In the genomic region with DNA sequence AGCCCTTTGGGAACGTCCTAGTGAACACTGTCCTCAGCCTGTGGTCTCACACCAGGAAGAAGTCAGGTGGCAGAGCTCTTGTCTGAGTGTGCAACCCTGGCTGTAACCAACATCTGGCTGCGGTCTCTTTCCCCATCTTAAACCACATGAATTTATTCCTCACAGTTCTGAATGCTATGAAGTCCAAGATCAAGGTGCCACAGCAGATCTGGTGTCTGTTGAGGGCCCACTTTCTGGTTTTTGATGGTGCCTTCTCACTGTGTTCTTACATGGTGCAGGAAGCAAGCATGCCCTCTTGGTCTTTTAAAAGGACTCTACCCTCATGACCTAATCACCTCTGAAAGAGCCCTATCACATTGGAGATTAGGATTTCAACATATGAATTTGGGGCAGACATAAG, we compare ENCODE assay signal across 27 cellular contexts. TPM values are rescaled to one million over a fixed set of nuclear protein-coding genes. Genes with fewer than 3 reads are reported as not detected.
A peak's percentile ranks its signal among the peaks of the same experiment; 100 is the strongest.
DNase-seq lines count a peak whose midpoint lies in the region; ATAC-seq and TF ChIP-seq lines count a peak whose summit lies in the region.
"Had no signal": no experiment of that assay in that cellular context is flagged by ENCODE, and none has a peak within 500 bp of the region (broad histone marks: within the 10 kb centered on the region; RNA-seq: fewer than 3 reads in every experiment).

No MANE protein-coding gene starts in this region.

- H3K27me3 ChIP-seq in uterus (peaks cover 0 to 10% of the 10 kb centered on the region in 2 donors), neural progenitor cell (peaks cover 99% of the 10 kb centered on the region)
- H3K27me3 ChIP-seq: SJCRH30 had no signal

- TF ChIP-seq CTCF in uterus (IDR thresholded peaks at IDR 0.05) (no peak), nephron progenitor cell (IDR thresholded peaks at IDR 0.05) (no peak), neural progenitor cell (IDR thresholded peaks at IDR 0.05) (no peak)

- no peak for DNase-seq in activated naive CD4-positive, alpha-beta T cell treated with anti-CD3 and anti-CD28 coated beads, Interleukin-2, amount 50 U/mL, for 72 hours (ENCODE audit: low spot score in 2 of 2)
- no peak for DNase-seq in activated naive CD4-positive, alpha-beta T cell treated with anti-CD3 and anti-CD28 coated beads, Interleukin-2, amount 50 U/mL, for 16 hours
- DNase-seq in NAMALWA (ENCODE audit: low spot score) (peak; percentile 31), NCI-H128 (lab: John Stamatoyannopoulos, UW; ENCODE audit: unreplicated experiment) (no peak), uterus (no peak), nephron progenitor cell (no peak), neural progenitor cell (ENCODE audit: low spot score) (no peak)
- DNase-seq in activated CD8-positive, alpha-beta T cell treated with anti-CD3 and anti-CD28 coated beads, Interleukin-2, amount 10 ng/mL, durations not matched to agents 7 days and 5 days, result no peak
- DNase-seq: activated CD4-positive, alpha-beta T cell treated with anti-CD3 and anti-CD28 coated beads for 48 hours; activated CD8-positive, alpha-beta memory T cell treated with anti-CD3 and anti-CD28 coated beads, Interleukin-2, amount 50 U/mL, for 4 hours; amygdala; cortex of kidney; H7; NCI-H1694 treated with DMSO at 0.1 percent for 48 hours; NCI-H2171 treated with DMSO at 0.1 percent for 48 hours; NCI-H526 treated with DMSO at 0.1 percent for 48 hours; occipital lobe; SJCRH30; small intestine; stimulated activated CD4-positive, alpha-beta T cell treated with anti-CD3 and anti-CD28 coated beads, Interleukin-2, amount 100 ng/mL, for 48 hours; stimulated activated naive CD4-positive, alpha-beta T cell; tibial artery had no signal

- no peaks in the 10 kb centered on the region for H3K36me3 Mint-ChIP-seq in activated naive CD4-positive, alpha-beta T cell treated with anti-CD3 and anti-CD28 coated beads, Interleukin-2, amount 50 U/mL, for 72 hours
- no peaks in the 10 kb centered on the region for H3K36me3 Mint-ChIP-seq in activated CD8-positive, alpha-beta T cell treated with anti-CD3 and anti-CD28 coated beads, Interleukin-2, amount 10 ng/mL, durations not matched to agents 7 days and 5 days (ENCODE audit: low read depth)
- H3K36me3 Mint-ChIP-seq in nephron progenitor cell (ENCODE audit: low read depth) (no peaks in the 10 kb centered on the region), neural progenitor cell (no peaks in the 10 kb centered on the region)

- no peaks in the 10 kb centered on the region for H3K4me1 ChIP-seq in uterus
- peaks cover 30% of the 10 kb centered on the region for H3K4me1 ChIP-seq in neural progenitor cell
- H3K4me1 ChIP-seq: SJCRH30 had no signal

- CTCF ChIA-PET in activated CD8-positive, alpha-beta T cell treated with anti-CD3 and anti-CD28 coated beads, Interleukin-2, amount 10 ng/mL, durations not matched to agents 7 days and 5 days (lab: Charles Lee), result interaction anchor here (1.0 to 1.7 kb wide), 2 partner anchors 26 to 75 kb away, joined by 3 to 4 read pairs; no protein-coding TSS in a partner anchor

- H3K27ac Mint-ChIP-seq in activated naive CD4-positive, alpha-beta T cell treated with anti-CD3 and anti-CD28 coated beads, Interleukin-2, amount 50 U/mL, for 72 hours, result no peak overlapping the region
- peak overlapping the region; percentile 17 for H3K27ac Mint-ChIP-seq in activated CD8-positive, alpha-beta T cell treated with anti-CD3 and anti-CD28 coated beads, Interleukin-2, amount 10 ng/mL, durations not matched to agents 7 days and 5 days
- H3K27ac Mint-ChIP-seq in nephron progenitor cell (no peak overlapping the region), neural progenitor cell (no peak overlapping the region)

- POLR2A ChIA-PET in activated CD8-positive, alpha-beta T cell treated with anti-CD3 and anti-CD28 coated beads, Interleukin-2, amount 10 ng/mL, durations not matched to agents 7 days and 5 days (lab: Charles Lee), result interaction anchor here (0.6 kb wide), 1 partner anchor 225 kb away, joined by 3 read pairs; no protein-coding TSS in a partner anchor

- no peak for TF ChIP-seq POLR2A in uterus (IDR thresholded peaks at IDR 0.05)

- no peaks in the 10 kb centered on the region for H3K79me2 ChIP-seq in neural progenitor cell (ENCODE audit: low read depth)

- no peak overlapping the region for H3K9ac ChIP-seq in neural progenitor cell

- H3K9me3 Mint-ChIP-seq in activated naive CD4-positive, alpha-beta T cell treated with anti-CD3 and anti-CD28 coated beads, Interleukin-2, amount 50 U/mL, for 72 hours, result no peaks in the 10 kb centered on the region
- no peaks in the 10 kb centered on the region for H3K9me3 Mint-ChIP-seq in activated CD8-positive, alpha-beta T cell treated with anti-CD3 and anti-CD28 coated beads, Interleukin-2, amount 10 ng/mL, durations not matched to agents 7 days and 5 days (ENCODE audit: insufficient read depth)
- H3K9me3 Mint-ChIP-seq in nephron progenitor cell (peaks cover 6% of the 10 kb centered on the region), neural progenitor cell (peaks cover 3% of the 10 kb centered on the region)

- no peak overlapping the region for H2AFZ ChIP-seq in neural progenitor cell (replicated peaks)

- H3K4me1 Mint-ChIP-seq in activated CD8-positive, alpha-beta T cell treated with anti-CD3 and anti-CD28 coated beads, Interleukin-2, amount 10 ng/mL, durations not matched to agents 7 days and 5 days (ENCODE audit: low read depth), result peaks cover 27% of the 10 kb centered on the region
- H3K4me1 Mint-ChIP-seq in nephron progenitor cell (peaks cover 54% of the 10 kb centered on the region), neural progenitor cell (peaks cover 54% of the 10 kb centered on the region)

- no peak overlapping the region for H3K4me3 Mint-ChIP-seq in activated CD8-positive, alpha-beta T cell treated with anti-CD3 and anti-CD28 coated beads, Interleukin-2, amount 10 ng/mL, durations not matched to agents 7 days and 5 days
- H3K4me3 Mint-ChIP-seq in nephron progenitor cell (no peak overlapping the region), neural progenitor cell (no peak overlapping the region)

- H3K4me3 ChIP-seq in uterus (no peak overlapping the region), neural progenitor cell (no peak overlapping the region)
- H3K4me3 ChIP-seq: SJCRH30, tibial artery had no signal

- no peak overlapping the region for H3K27ac ChIP-seq in uterus
- H3K27ac ChIP-seq in neural progenitor cell, result no peak overlapping the region
- H3K27ac ChIP-seq: C4-2B, SJCRH30, tibial artery had no signal

- peak; percentile 32 to 62 for ATAC-seq in activated naive CD4-positive, alpha-beta T cell treated with anti-CD3 and anti-CD28 coated beads, Interleukin-2, amount 50 U/mL, for 72 hours
- ATAC-seq in activated CD8-positive, alpha-beta T cell treated with anti-CD3 and anti-CD28 coated beads, Interleukin-2, amount 10 ng/mL, durations not matched to agents 7 days and 5 days, result peak; percentile 66

- H3K27me3 Mint-ChIP-seq in activated CD8-positive, alpha-beta T cell treated with anti-CD3 and anti-CD28 coated beads, Interleukin-2, amount 10 ng/mL, durations not matched to agents 7 days and 5 days (ENCODE audit: low read depth), result peaks cover 24% of the 10 kb centered on the region
- H3K27me3 Mint-ChIP-seq in nephron progenitor cell (ENCODE audit: low read depth, poor library complexity), result peaks cover 93% of the 10 kb centered on the region
- peaks cover 29% of the 10 kb centered on the region for H3K27me3 Mint-ChIP-seq in neural progenitor cell (ENCODE audit: insufficient read depth, low read depth)

- no peak overlapping the region for H3K4me2 ChIP-seq in neural progenitor cell

- H3K36me3 ChIP-seq in uterus, result no peaks in the 10 kb centered on the region
- H3K36me3 ChIP-seq in neural progenitor cell, result no peaks in the 10 kb centered on the region
- H3K36me3 ChIP-seq: SJCRH30, tibial artery had no signal

- H3F3A ChIP-seq in neural progenitor cell (ENCODE audit: low read depth), result peaks cover 21% of the 10 kb centered on the region

- peaks cover 15% of the 10 kb centered on the region for H4K20me1 ChIP-seq in neural progenitor cell (ENCODE audit: low read depth)

- intact Hi-C loops in uterus (cut with DNase I; ENCODE audit: low total_unique reads), result no loop called here

- no peaks in the 10 kb centered on the region for H3K9me3 ChIP-seq in uterus
- H3K9me3 ChIP-seq in neural progenitor cell (ENCODE audit: low read depth), result no peaks in the 10 kb centered on the region
- H3K9me3 ChIP-seq: SJCRH30, tibial artery had no signal

RNA-seq across cellular contexts. Expression of a gene that starts 2.7 kb away (rescaled TPM):
- total RNA-seq in activated naive CD4-positive, alpha-beta T cell treated with anti-CD3 and anti-CD28 coated beads, Interleukin-2, amount 50 U/mL, for 72 hours, result under 1 TPM; 0.23 to 0.57 TPM
- under 1 TPM; 0.24 to 0.31 TPM for total RNA-seq in activated CD8-positive, alpha-beta T cell treated with anti-CD3 and anti-CD28 coated beads, Interleukin-2, amount 10 ng/mL, durations not matched to agents 7 days and 5 days
- 1 to 10 TPM in 1 of 4 donors, under 1 TPM in 1, not detected in 2; 0.83 to 2.7 TPM for total RNA-seq in uterus
- total RNA-seq in neural progenitor cell (ENCODE audit: low replicate concordance), result 0.12 and 0.17 TPM in 2 replicates
- total RNA-seq: fibroblast of lung, H7, kidney epithelial cell, lung microvascular endothelial cell, MCF 10A, occipital lobe had no signal

RNA-seq across cellular contexts. Expression of a gene that starts 57.1 kb away (rescaled TPM):
- total RNA-seq in activated naive CD4-positive, alpha-beta T cell treated with anti-CD3 and anti-CD28 coated beads, Interleukin-2, amount 50 U/mL, for 72 hours, result 100 to 1,000 TPM; 106 to 137 TPM
- 100 to 1,000 TPM; 129 to 133 TPM for total RNA-seq in activated CD8-positive, alpha-beta T cell treated with anti-CD3 and anti-CD28 coated beads, Interleukin-2, amount 10 ng/mL, durations not matched to agents 7 days and 5 days
- total RNA-seq in uterus (10 to 100 TPM; 26.4 to 68.2 (median 44.9) TPM), neural progenitor cell (ENCODE audit: low replicate concordance) (31.0 and 62.3 TPM in 2 replicates)

RNA-seq across cellular contexts. Expression of a gene that starts 57.9 kb away (rescaled TPM):
- total RNA-seq in activated naive CD4-positive, alpha-beta T cell treated with anti-CD3 and anti-CD28 coated beads, Interleukin-2, amount 50 U/mL, for 72 hours, result 100 to 1,000 TPM; 115 to 138 TPM
- total RNA-seq in activated CD8-positive, alpha-beta T cell treated with anti-CD3 and anti-CD28 coated beads, Interleukin-2, amount 10 ng/mL, durations not matched to agents 7 days and 5 days, result 100 to 1,000 TPM; 136 to 144 TPM
- total RNA-seq in uterus, result 100 to 1,000 TPM in 2 of 4 donors, 10 to 100 TPM in 2; 42.6 to 189 (median 85.1) TPM
- total RNA-seq in neural progenitor cell (ENCODE audit: low replicate concordance), result 195 and 302 TPM in 2 replicates
